Comparison of ENCODE assay signal across 9 cellular contexts in the genomic region with DNA sequence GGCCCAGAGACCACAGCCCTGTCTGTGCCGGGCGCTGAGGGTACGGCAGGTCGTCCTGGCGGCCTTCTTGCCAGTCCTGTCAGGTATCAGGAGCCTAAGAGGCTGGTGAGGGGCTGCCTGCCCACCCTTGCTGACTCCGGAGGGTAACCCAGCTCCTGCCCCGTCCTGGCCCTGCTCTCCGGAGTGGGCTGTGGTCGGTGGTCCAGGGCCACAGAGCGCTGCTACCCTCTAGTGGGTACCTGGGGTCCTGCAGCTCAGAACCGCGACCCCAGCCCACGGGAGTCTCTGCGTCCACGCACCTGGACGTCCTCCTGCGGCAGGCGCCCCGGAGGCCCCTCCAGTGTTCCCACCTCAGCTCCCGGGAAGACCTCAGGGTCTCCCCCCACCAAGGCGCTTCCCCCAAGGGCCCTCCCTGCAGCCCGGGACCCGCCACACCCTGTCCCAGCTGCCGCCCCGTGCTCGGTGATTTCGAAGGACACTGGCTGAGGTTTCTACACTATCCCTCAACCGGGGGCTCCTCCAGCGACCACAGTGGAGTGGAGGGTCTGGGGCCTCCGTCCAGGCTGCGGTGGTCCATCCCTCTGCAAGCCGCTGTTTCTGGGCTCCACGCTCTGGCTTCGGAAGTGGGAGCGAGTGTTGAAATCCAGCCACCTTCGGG.
DNase-seq lines count a peak whose midpoint lies in the region; ATAC-seq and TF ChIP-seq lines count a peak whose summit lies in the region.
"Had no signal": no experiment of that assay in that cellular context is flagged by ENCODE, and none has a peak within 500 bp of the region (broad histone marks: within the 10 kb centered on the region; RNA-seq: fewer than 3 reads in every experiment).

No MANE protein-coding gene starts in this region.

- H4K8ac ChIP-seq in trophoblast cell (ENCODE audit: low read depth, low read length), result no peak overlapping the region

- H3K4me1 ChIP-seq in prostate gland (replicated peaks) (no peaks in the 10 kb centered on the region), trophoblast cell (ENCODE audit: control insufficient read depth in 1 of 2, insufficient read depth in 2 of 2, low read length in 2 of 2) (no peaks in the 10 kb centered on the region)

- peak; percentile 31 for DNase-seq in NCI-H748 (lab: John Stamatoyannopoulos, UW; ENCODE audit: unreplicated experiment)
- no peak for DNase-seq in NCI-H748 treated with DMSO at 0.1 percent for 48 hours (lab: John Stamatoyannopoulos, UW)
- DNase-seq in NCI-H1092 treated with DMSO at 0.1 percent for 48 hours (lab: John Stamatoyannopoulos, UW), result peak; percentile 8
- DNase-seq in dorsolateral prefrontal cortex, result no peak
- DNase-seq in prostate gland (ENCODE audit: low spot score), result no peak
- DNase-seq in trophoblast cell, result no peak

- no peak overlapping the region for H3K23ac ChIP-seq in trophoblast cell (ENCODE audit: low read length)

- H2BK120ac ChIP-seq in trophoblast cell (ENCODE audit: insufficient read depth, low read length, poor library complexity), result no peak overlapping the region

- peak in 38 of 56 donors; percentile 10 to 57 (median 33) for TF ChIP-seq CTCF in dorsolateral prefrontal cortex (IDR thresholded peaks at IDR 0.05 in 54 of 56, conservative IDR thresholded peaks at IDR 0.05 in 2 of 56; ENCODE audit: low read depth in 1 of 56, partially characterized antibody in 56 of 56)
- peak in 3 of 4 experiments; percentile 18 to 49 (median 45) for TF ChIP-seq CTCF in prostate gland (IDR thresholded peaks at IDR 0.05)

- no peak overlapping the region for H4K91ac ChIP-seq in trophoblast cell (ENCODE audit: low read depth, low read length)

- H3K79me2 ChIP-seq in trophoblast cell (ENCODE audit: control insufficient read depth, insufficient read depth, low read length, poor library complexity), result no peaks in the 10 kb centered on the region

- peaks cover 0 to 53% (median 28%) of the 10 kb centered on the region in 45 donors for H3K27me3 ChIP-seq in dorsolateral prefrontal cortex
- no peaks in the 10 kb centered on the region for H3K27me3 ChIP-seq in prostate gland (replicated peaks; ENCODE audit: insufficient read depth)
- H3K27me3 ChIP-seq in trophoblast cell (ENCODE audit: insufficient read depth, low read length), result no peaks in the 10 kb centered on the region

- no peak overlapping the region for H2AK5ac ChIP-seq in trophoblast cell (ENCODE audit: low read length)

- ATAC-seq in GM18519 (IDR thresholded peaks at IDR 0.05; ENCODE audit: low FRiP score, unreplicated experiment) (no peak), HG03159 (IDR thresholded peaks at IDR 0.05; ENCODE audit: unreplicated experiment) (no peak)

- H4K12ac ChIP-seq in trophoblast cell (ENCODE audit: low read depth, low read length), result no peak overlapping the region

- H3K36me3 ChIP-seq in prostate gland (no peaks in the 10 kb centered on the region), trophoblast cell (ENCODE audit: control insufficient read depth in 1 of 2, insufficient read depth in 2 of 2, low read length in 2 of 2) (no peaks in the 10 kb centered on the region)

- H3K9ac ChIP-seq in trophoblast cell (ENCODE audit: low read length), result no peak overlapping the region
- H3K9ac ChIP-seq: GM23248 had no signal

- no peaks in the 10 kb centered on the region for H3K9me3 ChIP-seq in prostate gland
- H3K9me3 ChIP-seq in trophoblast cell (ENCODE audit: insufficient read depth, low read depth, low read length), result peaks cover 3% of the 10 kb centered on the region

- TF ChIP-seq POLR2A in prostate gland (IDR thresholded peaks at IDR 0.05), result no peak

- H3K4ac ChIP-seq in trophoblast cell (ENCODE audit: low read depth, low read length), result no peak overlapping the region

- H2AFZ ChIP-seq in trophoblast cell (ENCODE audit: insufficient read depth, low read length, poor library complexity), result no peak overlapping the region
- H2AFZ ChIP-seq: GM23248 had no signal

- no peak overlapping the region for H3K4me2 ChIP-seq in trophoblast cell (ENCODE audit: low read length)

- H3K79me1 ChIP-seq in trophoblast cell (ENCODE audit: low read length), result no peaks in the 10 kb centered on the region

- H3K4me3 ChIP-seq in dorsolateral prefrontal cortex (no peak overlapping the region), prostate gland (no peak overlapping the region), trophoblast cell (ENCODE audit: low read depth, low read length) (no peak overlapping the region)
- H3K4me3 ChIP-seq: GM23248 had no signal

- H3K18ac ChIP-seq in trophoblast cell (ENCODE audit: low read length), result no peak overlapping the region

- H3K14ac ChIP-seq in trophoblast cell (ENCODE audit: low read length), result no peak overlapping the region

- 34% methylated on average over 28 of the region's 36 CpGs for WGBS in prostate gland
- no CpG with 5 or more reads among the region's 36 CpGs for WGBS in trophoblast cell (ENCODE audit: extremely low coverage, insufficient coverage, insufficient read length)

- H2BK12ac ChIP-seq in trophoblast cell (ENCODE audit: low read length), result no peak overlapping the region

- H2BK5ac ChIP-seq in trophoblast cell (ENCODE audit: low read depth, low read length, poor library complexity), result no peak overlapping the region

- H3K27ac ChIP-seq in dorsolateral prefrontal cortex (no peak overlapping the region), prostate gland (no peak overlapping the region), trophoblast cell (ENCODE audit: low read depth, low read length) (no peak overlapping the region)
- H3K27ac ChIP-seq: GM23248 had no signal

- intact Hi-C loops in dorsolateral prefrontal cortex (cut with DNase I), result loop anchor here in 1 of 2 donors (2.0 kb wide), 1 partner anchor 111 kb away; no protein-coding TSS in a partner anchor
- intact Hi-C loops in prostate gland (cut with DNase I), result loop anchor here (10.0 kb wide), 1 partner anchor 259 kb away; no protein-coding TSS in a partner anchor

Comparison
In these comparisons a context has a peak if more than half of its experiments do, and no peak if none do; other contexts are left out.
1. DNase-seq: peak in NCI-H748 (single experiment) and NCI-H1092 treated with DMSO at 0.1 percent for 48 hours (single experiment); none in NCI-H748 treated with DMSO at 0.1 percent for 48 hours (single experiment), dorsolateral prefrontal cortex (0 of 10), prostate gland (single experiment) and trophoblast cell (0 of 2).